ENCODE assay signal across 10 cellular contexts in genomic region chr14:50920482-50921225, GRCh38. TPM values are rescaled to one million over a fixed set of nuclear protein-coding genes. Genes with fewer than 3 reads are reported as not detected.
DNase-seq lines count a peak whose midpoint lies in the region; ATAC-seq and TF ChIP-seq lines count a peak whose summit lies in the region.
"Had no signal": no experiment of that assay in that cellular context is flagged by ENCODE, and none has a peak within 500 bp of the region (broad histone marks: within the 10 kb centered on the region; RNA-seq: fewer than 3 reads in every experiment).

No MANE protein-coding gene starts in this region.

- H3K4me1 Mint-ChIP-seq in nephron, result peaks cover 17% of the 10 kb centered on the region
- H3K4me1 Mint-ChIP-seq in activated T-cell treated with anti-CD3 and anti-CD28 coated beads, Interleukin-2, amount 50 U/mL, for 4 hours (ENCODE audit: low read depth), result no peaks in the 10 kb centered on the region

- TF ChIP-seq CTCF in nephron (IDR thresholded peaks at IDR 0.05; ENCODE audit: unreplicated experiment in 3 of 3) (no peak), GM13976 (IDR thresholded peaks at IDR 0.05; ENCODE audit: borderline replicate concordance, control extremely low read depth, extremely low read depth, insufficient read depth, missing control alignments) (no peak)

- ATAC-seq in GM21381 (IDR thresholded peaks at IDR 0.05; ENCODE audit: unreplicated experiment), result no peak
- ATAC-seq in activated T-cell treated with anti-CD3 and anti-CD28 coated beads, Interleukin-2, amount 50 U/mL, for 4 hours, result no peak

- no peaks in the 10 kb centered on the region for H3K9me3 Mint-ChIP-seq in nephron
- H3K9me3 Mint-ChIP-seq in activated T-cell treated with anti-CD3 and anti-CD28 coated beads, Interleukin-2, amount 50 U/mL, for 4 hours, result no peaks in the 10 kb centered on the region

- DNase-seq in COLO829 (ENCODE audit: low spot score), result peak; percentile 82
- peak; percentile 60 for DNase-seq in NCI-H2107 treated with DMSO at 0.1 percent for 48 hours (lab: John Stamatoyannopoulos, UW; ENCODE audit: unreplicated experiment)
- DNase-seq in dermis blood vessel endothelial cell, result peak; percentile 71
- DNase-seq in NCI-H128 (lab: John Stamatoyannopoulos, UW; ENCODE audit: unreplicated experiment), result no peak
- DNase-seq in GM13976 (ENCODE audit: low spot score), result no peak
- DNase-seq in activated T-cell treated with anti-CD3 and anti-CD28 coated beads, Interleukin-2, amount 50 U/mL, for 4 hours, result no peak
- DNase-seq: T-helper 1 cell had no signal

- peak overlapping the region; percentile 58 to 69 (median 65) for H3K27ac Mint-ChIP-seq in nephron

- peaks cover 22% of the 10 kb centered on the region for H3K36me3 Mint-ChIP-seq in nephron (ENCODE audit: low read depth)
- no peaks in the 10 kb centered on the region for H3K36me3 Mint-ChIP-seq in activated T-cell treated with anti-CD3 and anti-CD28 coated beads, Interleukin-2, amount 50 U/mL, for 4 hours (ENCODE audit: insufficient read depth)

- in situ Hi-C loops in GM13976 (cut with MboI; ENCODE audit: low sequenced_read_pairs, unreplicated experiment), result no loop called here

- H3K4me3 Mint-ChIP-seq in nephron, result no peak overlapping the region
- H3K4me3 Mint-ChIP-seq in activated T-cell treated with anti-CD3 and anti-CD28 coated beads, Interleukin-2, amount 50 U/mL, for 4 hours, result no peak overlapping the region

- no peaks in the 10 kb centered on the region for H3K27me3 Mint-ChIP-seq in nephron (ENCODE audit: low read depth)
- peaks cover 18% of the 10 kb centered on the region for H3K27me3 Mint-ChIP-seq in activated T-cell treated with anti-CD3 and anti-CD28 coated beads, Interleukin-2, amount 50 U/mL, for 4 hours (ENCODE audit: low read depth)

RNA-seq across cellular contexts. Expression of gene PYGL, which starts 23.6 kb away (rescaled TPM):
- total RNA-seq in dermis blood vessel endothelial cell, result 64.5 and 99.6 TPM in 2 replicates
- under 1 TPM; 0.16 to 0.25 (median 0.22) TPM for total RNA-seq in activated T-cell treated with anti-CD3 and anti-CD28 coated beads, Interleukin-2, amount 50 U/mL, for 4 hours

RNA-seq across cellular contexts. Expression of gene ABHD12B, which starts 48.8 kb away (rescaled TPM):
- total RNA-seq in dermis blood vessel endothelial cell, result not detected in 2 replicates
- not detected for total RNA-seq in activated T-cell treated with anti-CD3 and anti-CD28 coated beads, Interleukin-2, amount 50 U/mL, for 4 hours
- total RNA-seq: G401 had no signal

Comparison
In these comparisons a context has a peak if more than half of its experiments do, and no peak if none do; other contexts are left out.
1. DNase-seq: peak in COLO829 (single experiment), NCI-H2107 treated with DMSO at 0.1 percent for 48 hours (single experiment) and dermis blood vessel endothelial cell (single experiment); none in NCI-H128 (single experiment), GM13976 (single experiment) and activated T-cell treated with anti-CD3 and anti-CD28 coated beads, Interleukin-2, amount 50 U/mL, for 4 hours (single experiment).
2. RNA of gene PYGL, which starts 23.6 kb away (total RNA-seq): 64.5 to 99.6 TPM in dermis blood vessel endothelial cell; 0.16 to 0.25 TPM in activated T-cell treated with anti-CD3 and anti-CD28 coated beads, Interleukin-2, amount 50 U/mL, for 4 hours; every median in the first group is over 10 times any median in the second.